ENCODE assay signal across 21 cellular contexts in genomic region chr4:169163947-169164668, GRCh38.
DNase-seq lines count a peak whose midpoint lies in the region; ATAC-seq and TF ChIP-seq lines count a peak whose summit lies in the region.
"Had no signal": no experiment of that assay in that cellular context is flagged by ENCODE, and none has a peak within 500 bp of the region (broad histone marks: within the 10 kb centered on the region; RNA-seq: fewer than 3 reads in every experiment).

No MANE protein-coding gene starts in this region.

- BruUV-seq in mammary epithelial cell (replicated peaks; lab: Mats Ljungman, UMichigan), result no TSS peak

- H3K36me3 Mint-ChIP-seq in chondrocyte (ENCODE audit: low read depth) (peaks cover 2% of the 10 kb centered on the region), neural crest cell (ENCODE audit: low read depth) (peaks cover 7% of the 10 kb centered on the region)
- H3K36me3 Mint-ChIP-seq: CD8-positive, alpha-beta memory T cell had no signal

- H3K79me2 ChIP-seq in SK-N-SH (ENCODE audit: insufficient read depth), result peaks cover 97% of the 10 kb centered on the region
- peaks cover 77% of the 10 kb centered on the region for H3K79me2 ChIP-seq in mammary epithelial cell (ENCODE audit: insufficient read depth, low read length)

- CTCF ChIA-PET in SK-N-SH (lab: Yijun Ruan, JAX), result no interaction called here
- CTCF ChIA-PET in mammary epithelial cell (lab: Charles Lee; ENCODE audit: low non-redundant PET), result no interaction called here

- H3K4me2 ChIP-seq in SK-N-SH (peak overlapping the region; percentile 43), mammary epithelial cell (ENCODE audit: insufficient read depth, low read depth, low read length) (no peak overlapping the region)
- H3K4me2 ChIP-seq: BLaER1 treated with 17β-estradiol and CSF1 and Interleukin-3, amounts not matched to agents 10 nM and 100 nM had no signal

- POLR2A ChIA-PET in SK-N-SH (lab: Yijun Ruan, JAX), result no interaction called here

- in situ Hi-C loops in mammary epithelial cell (cut with MboI; ENCODE audit: low sequenced_read_pairs in 2 of 2), result loop anchor here in 1 of 2 donors (25.0 kb wide), 1 partner anchor 98 kb away; the partner anchor contains the start of gene SH3RF1

- no peaks in the 10 kb centered on the region for H3K9me2 ChIP-seq in SK-N-SH

- H2AFZ ChIP-seq in SK-N-SH (ENCODE audit: low read depth) (no peak overlapping the region), mammary epithelial cell (ENCODE audit: low read depth, low read length) (no peak overlapping the region)

- H3K27me3 ChIP-seq in SK-N-SH (ENCODE audit: insufficient read depth), result no peaks in the 10 kb centered on the region
- no peaks in the 10 kb centered on the region for H3K27me3 ChIP-seq in mammary epithelial cell (ENCODE audit: insufficient read depth, low read length)
- H3K27me3 ChIP-seq: BLaER1 treated with 17β-estradiol and CSF1 and Interleukin-3, amounts not matched to agents 10 nM and 100 nM had no signal

- H3K4me3 Mint-ChIP-seq in chondrocyte (ENCODE audit: unreplicated experiment) (no peak overlapping the region), neural crest cell (no peak overlapping the region)
- H3K4me3 Mint-ChIP-seq: CD8-positive, alpha-beta memory T cell; IgD-negative memory B cell had no signal

- H3K4me3 ChIP-seq in SK-N-SH (ENCODE audit: low read depth in 2 of 2, low read length in 1 of 2), result no peak overlapping the region
- H3K4me3 ChIP-seq in mammary epithelial cell (replicated peaks in 1 of 3; ENCODE audit: insufficient read depth in 1 of 3, low read depth in 2 of 3, low read length in 3 of 3), result no peak overlapping the region
- H3K4me3 ChIP-seq: BLaER1 treated with 17β-estradiol and CSF1 and Interleukin-3, amounts not matched to agents 10 nM and 100 nM had no signal

- H3K4me1 Mint-ChIP-seq in chondrocyte (ENCODE audit: low read depth) (peaks cover 68% of the 10 kb centered on the region), neural crest cell (peaks cover 28% of the 10 kb centered on the region)
- H3K4me1 Mint-ChIP-seq: CD8-positive, alpha-beta memory T cell had no signal

- H3K27ac Mint-ChIP-seq in chondrocyte (ENCODE audit: unreplicated experiment), result peak overlapping the region; percentile 24
- peak overlapping the region; percentile 40 for H3K27ac Mint-ChIP-seq in neural crest cell (ENCODE audit: unreplicated experiment)
- H3K27ac Mint-ChIP-seq: CD8-positive, alpha-beta memory T cell; IgD-negative memory B cell had no signal

- peaks cover 42% of the 10 kb centered on the region for H3F3A ChIP-seq in SK-N-SH (replicated peaks; ENCODE audit: insufficient read depth)

- no peaks in the 10 kb centered on the region for H3K27me3 Mint-ChIP-seq in chondrocyte (ENCODE audit: low read depth)
- H3K27me3 Mint-ChIP-seq in neural crest cell (ENCODE audit: low read depth), result no peaks in the 10 kb centered on the region
- H3K27me3 Mint-ChIP-seq: IgD-negative memory B cell had no signal

- peaks cover 0 to 8% of the 10 kb centered on the region in 2 experiments for H3K36me3 ChIP-seq in SK-N-SH (replicated peaks in 1 of 2; ENCODE audit: control insufficient read depth in 1 of 2, insufficient read depth in 2 of 2, low read length in 1 of 2)
- H3K36me3 ChIP-seq in mammary epithelial cell (ENCODE audit: insufficient read depth, low read length), result no peaks in the 10 kb centered on the region

- DNase-seq in SK-N-SH (no peak), chondrocyte (ENCODE audit: low spot score) (no peak), neural crest cell (ENCODE audit: low read depth, low spot score) (no peak), mammary epithelial cell (no peak)
- no peak for DNase-seq in NK-92 treated with Interleukin-12 subunit alpha and Interleukin-12 subunit beta, amount 100 ng/mL, for 24 hours (lab: John Stamatoyannopoulos, UW)
- no peak for DNase-seq in activated CD4-positive, alpha-beta T cell treated with anti-CD3 and anti-CD28 coated beads for 48 hours
- DNase-seq in activated CD4-positive, alpha-beta T cell treated with anti-CD3 and anti-CD28 coated beads, Interleukin-2, amount 50 U/mL, for 48 hours, result no peak
- DNase-seq: 8988T; CD8-positive, alpha-beta memory T cell; DMS79 treated with DMSO at 0.1 percent for 48 hours; GOT3; Kasumi-1; MM.1S; NCI-H1105; NCI-H1694 treated with DMSO at 0.1 percent for 48 hours; NCI-H526 treated with DMSO at 0.1 percent for 48 hours; PC-3 had no signal

- no peaks in the 10 kb centered on the region; the same call in 1 of the 2 replicates for H4K20me1 ChIP-seq in SK-N-SH (ENCODE audit: insufficient read depth)
- no peaks in the 10 kb centered on the region for H4K20me1 ChIP-seq in mammary epithelial cell (ENCODE audit: insufficient read depth, low read length)

- H3K9me3 Mint-ChIP-seq in chondrocyte (ENCODE audit: low read depth) (no peaks in the 10 kb centered on the region), neural crest cell (no peaks in the 10 kb centered on the region)
- H3K9me3 Mint-ChIP-seq: CD8-positive, alpha-beta memory T cell; IgD-negative memory B cell had no signal

- intact Hi-C loops in mammary epithelial cell (cut with micrococcal nuclease), result no loop called here

- TF ChIP-seq CTCF in SK-N-SH (IDR thresholded peaks at IDR 0.05) (no peak), chondrocyte (IDR thresholded peaks at IDR 0.05) (no peak), neural crest cell (conservative IDR thresholded peaks at IDR 0.05) (no peak), mammary epithelial cell (conservative IDR thresholded peaks at IDR 0.05 in 1 of 2, IDR thresholded peaks at IDR 0.05 in 1 of 2; ENCODE audit: extremely low read depth in 1 of 2, insufficient read depth in 1 of 2, low read depth in 1 of 2, low read length in 2 of 2) (no peak)

- dilution Hi-C loops in mammary epithelial cell (cut with HindIII; ENCODE audit: low sequenced_read_pairs), result no loop called here

- no peak for ATAC-seq in SK-N-SH treated with all-trans-retinoic acid at 6 μM for 48 hours
- ATAC-seq: PC-3 had no signal

- H3K4me1 ChIP-seq in SK-N-SH (ENCODE audit: control insufficient read depth in 1 of 2, insufficient read depth in 2 of 2, low read depth in 1 of 2, low read length in 1 of 2) (peaks cover 0 to 59% of the 10 kb centered on the region in 2 experiments; a peak in 2 of 4 replicates), mammary epithelial cell (ENCODE audit: insufficient read depth, low read length) (peaks cover 22% of the 10 kb centered on the region)
- H3K4me1 ChIP-seq: BLaER1 treated with 17β-estradiol and CSF1 and Interleukin-3, amounts not matched to agents 10 nM and 100 nM had no signal

- H3K9me3 ChIP-seq in SK-N-SH, result no peaks in the 10 kb centered on the region
- H3K9me3 ChIP-seq in mammary epithelial cell (replicated peaks; ENCODE audit: insufficient read depth, low read length), result no peaks in the 10 kb centered on the region
- H3K9me3 ChIP-seq: BLaER1 treated with 17β-estradiol and CSF1 and Interleukin-3, amounts not matched to agents 10 nM and 100 nM had no signal

- TF ChIP-seq RAD21 in SK-N-SH (IDR thresholded peaks at IDR 0.05; ENCODE audit: low read length), result no peak

- no peak for TF ChIP-seq EP300 in SK-N-SH (IDR thresholded peaks at IDR 0.05; ENCODE audit: borderline replicate concordance in 1 of 2, low read depth in 1 of 2, low read length in 1 of 2)

- no peak overlapping the region; the same call in 1 of the 2 replicates for H3K9ac ChIP-seq in SK-N-SH
- no peak overlapping the region for H3K9ac ChIP-seq in mammary epithelial cell (ENCODE audit: insufficient read depth, low read length)
- H3K9ac ChIP-seq: BLaER1 treated with 17β-estradiol and CSF1 and Interleukin-3, amounts not matched to agents 10 nM and 100 nM had no signal

- H3K27ac ChIP-seq in SK-N-SH (ENCODE audit: low read depth in 2 of 2, low read length in 1 of 2), result peak overlapping the region; percentile 39 to 74; a peak in 3 of 4 replicates
- H3K27ac ChIP-seq in mammary epithelial cell (ENCODE audit: insufficient read depth, low read depth, low read length), result no peak overlapping the region
- H3K27ac ChIP-seq: BLaER1 treated with 17β-estradiol and CSF1 and Interleukin-3, amounts not matched to agents 10 nM and 100 nM; RWPE1 had no signal

TF ChIP-seq in SK-N-SH, 30 proteins besides CTCF, POLR2A, EP300 and RAD21 (continues in another document):
- TF ChIP-seq ZBTB33 (IDR thresholded peaks at IDR 0.05; ENCODE audit: borderline replicate concordance, low read depth), result no peak
- no peak for TF ChIP-seq JUND (IDR thresholded peaks at IDR 0.05)
- no peak for TF ChIP-seq MEF2A (IDR thresholded peaks at IDR 0.05; ENCODE audit: borderline replicate concordance, low read depth)

TF ChIP-seq in SK-N-SH treated with all-trans-retinoic acid at 6 μM for 48 hours, 23 proteins besides CTCF, POLR2A, EP300 and RAD21 (continues in another document):
- TF ChIP-seq ZNF70 (CRISPR knock-in tag; IDR thresholded peaks at IDR 0.05) (no peak), BACH2 (CRISPR knock-in tag; IDR thresholded peaks at IDR 0.05; ENCODE audit: borderline replicate concordance) (no peak), RARB (CRISPR knock-in tag; IDR thresholded peaks at IDR 0.05) (no peak), POU6F1 (CRISPR knock-in tag; IDR thresholded peaks at IDR 0.05; ENCODE audit: borderline replicate concordance, low read depth) (no peak), ZNF8 (CRISPR knock-in tag; IDR thresholded peaks at IDR 0.05) (no peak), ZFP3 (CRISPR knock-in tag; IDR thresholded peaks at IDR 0.05) (no peak), ZC3H10 (CRISPR knock-in tag; IDR thresholded peaks at IDR 0.05) (no peak), OSR1 (CRISPR knock-in tag; IDR thresholded peaks at IDR 0.05) (no peak), TOX (CRISPR knock-in tag; IDR thresholded peaks at IDR 0.05; ENCODE audit: borderline replicate concordance) (no peak), ISL1 (CRISPR knock-in tag; IDR thresholded peaks at IDR 0.05) (no peak), TCF4 (CRISPR knock-in tag; IDR thresholded peaks at IDR 0.05; ENCODE audit: borderline replicate concordance) (no peak)
